ENCODE assay signal across 12 cellular contexts in the genomic region with DNA sequence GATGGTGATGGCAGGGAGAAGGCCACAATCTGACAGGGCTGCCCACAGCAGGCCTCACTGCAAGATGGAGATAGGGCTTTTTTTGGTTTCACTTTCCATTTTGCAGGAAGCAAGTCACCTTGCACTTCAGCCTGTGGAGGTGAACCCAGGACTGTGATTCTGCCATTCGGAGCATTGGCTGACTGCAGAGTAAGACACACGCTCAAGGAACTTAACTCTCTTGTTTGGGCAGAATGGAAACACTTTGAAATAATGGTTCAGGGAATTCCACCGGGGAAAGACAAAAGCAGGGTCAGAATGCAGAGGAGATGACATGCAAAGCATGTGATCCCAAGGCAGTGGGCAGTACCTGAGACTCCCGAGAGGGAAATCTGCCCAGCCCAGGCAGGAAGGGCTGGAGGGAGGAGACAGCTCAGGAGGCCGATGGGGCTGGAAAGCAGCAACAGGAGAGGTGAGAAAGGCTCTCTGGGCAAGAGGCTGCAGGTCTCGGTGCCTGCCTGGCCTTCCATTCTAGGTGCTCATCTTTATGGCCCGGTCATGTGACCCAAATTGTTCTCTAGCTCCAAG. TPM values are rescaled to one million over a fixed set of nuclear protein-coding genes. Genes with fewer than 3 reads are reported as not detected.
DNase-seq lines count a peak whose midpoint lies in the region; ATAC-seq and TF ChIP-seq lines count a peak whose summit lies in the region.
"Had no signal": no experiment of that assay in that cellular context is flagged by ENCODE, and none has a peak within 500 bp of the region (broad histone marks: within the 10 kb centered on the region; RNA-seq: fewer than 3 reads in every experiment).

No MANE protein-coding gene starts in this region.

- no peak overlapping the region for H3K9ac ChIP-seq in endodermal cell (ENCODE audit: extremely low read depth, low read length, poor library complexity, severe bottlenecking)

- peak overlapping the region; percentile 35 for H3K27ac Mint-ChIP-seq in activated CD4-positive, alpha-beta T cell treated with anti-CD3 and anti-CD28 coated beads, Interleukin-2, amount 10 ng/mL, durations not matched to agents 24 days and 14 days
- peak overlapping the region; percentile 3 for H3K27ac Mint-ChIP-seq in endodermal cell
- H3K27ac Mint-ChIP-seq: activated naive CD8-positive, alpha-beta T cell treated with anti-CD3 and anti-CD28 coated beads for 36 hours had no signal

- H3K4me3 Mint-ChIP-seq in activated CD4-positive, alpha-beta T cell treated with anti-CD3 and anti-CD28 coated beads, Interleukin-2, amount 10 ng/mL, durations not matched to agents 24 days and 14 days, result no peak overlapping the region
- no peak overlapping the region for H3K4me3 Mint-ChIP-seq in endodermal cell
- H3K4me3 Mint-ChIP-seq: activated naive CD8-positive, alpha-beta T cell treated with anti-CD3 and anti-CD28 coated beads for 36 hours had no signal

- H3K4me1 Mint-ChIP-seq in activated CD4-positive, alpha-beta T cell treated with anti-CD3 and anti-CD28 coated beads, Interleukin-2, amount 10 ng/mL, durations not matched to agents 24 days and 14 days, result peaks cover 8% of the 10 kb centered on the region
- peaks cover 32% of the 10 kb centered on the region for H3K4me1 Mint-ChIP-seq in endodermal cell

- H3K27me3 ChIP-seq in endodermal cell (ENCODE audit: control insufficient read depth, insufficient read depth, low read length, poor library complexity, severe bottlenecking) (no peaks in the 10 kb centered on the region), osteoblast (ENCODE audit: insufficient read depth, low read length) (no peaks in the 10 kb centered on the region), right atrium auricular region (no peaks in the 10 kb centered on the region), left ventricle myocardium inferior (ENCODE audit: low read depth) (peaks cover 22% of the 10 kb centered on the region)

- TF ChIP-seq CTCF in endodermal cell (conservative IDR thresholded peaks at IDR 0.05), result no peak
- no peak for TF ChIP-seq CTCF in osteoblast (IDR thresholded peaks at IDR 0.05; ENCODE audit: extremely low read depth, low read depth, low read length)
- TF ChIP-seq CTCF in right atrium auricular region (IDR thresholded peaks at IDR 0.05), result no peak
- no peak for TF ChIP-seq CTCF in left ventricle myocardium inferior (IDR thresholded peaks at IDR 0.05; ENCODE audit: borderline replicate concordance)

- peaks cover 9% of the 10 kb centered on the region for H3K27me3 Mint-ChIP-seq in activated CD4-positive, alpha-beta T cell treated with anti-CD3 and anti-CD28 coated beads, Interleukin-2, amount 10 ng/mL, durations not matched to agents 24 days and 14 days
- peaks cover 7% of the 10 kb centered on the region for H3K27me3 Mint-ChIP-seq in endodermal cell (ENCODE audit: insufficient read depth)

- WGBS in endodermal cell (ENCODE audit: insufficient coverage in 1 of 2, insufficient read length in 1 of 2), 2 experiments, result 70% methylated on average over 5 to 7 of the region's 7 CpGs

- H3K9me3 Mint-ChIP-seq in activated CD4-positive, alpha-beta T cell treated with anti-CD3 and anti-CD28 coated beads, Interleukin-2, amount 10 ng/mL, durations not matched to agents 24 days and 14 days, result peaks cover 24% of the 10 kb centered on the region
- H3K9me3 Mint-ChIP-seq in endodermal cell, result peaks cover 34% of the 10 kb centered on the region

- H3K4me1 ChIP-seq in endodermal cell (ENCODE audit: control insufficient read depth, insufficient read depth, low read length) (no peaks in the 10 kb centered on the region), osteoblast (ENCODE audit: insufficient read depth, low read length) (no peaks in the 10 kb centered on the region), right atrium auricular region (no peaks in the 10 kb centered on the region), left ventricle myocardium inferior (no peaks in the 10 kb centered on the region)

- H3K4me3 ChIP-seq in endodermal cell (ENCODE audit: low read length) (no peak overlapping the region), osteoblast (ENCODE audit: insufficient read depth, low read length) (no peak overlapping the region), right atrium auricular region (no peak overlapping the region), left ventricle myocardium inferior (no peak overlapping the region)

- peak; percentile 67 for DNase-seq in activated CD4-positive, alpha-beta T cell treated with anti-CD3 and anti-CD28 coated beads, Interleukin-2, amount 10 ng/mL, durations not matched to agents 24 days and 14 days
- no peak for DNase-seq in activated CD4-positive, alpha-beta T cell treated with anti-CD3 and anti-CD28 coated beads for 4 hours
- DNase-seq in NCI-H69 (lab: John Stamatoyannopoulos, UW) (peak; percentile 42), endodermal cell (peak; percentile 86), osteoblast (ENCODE audit: insufficient read length, low spot score, missing footprints) (peak; percentile 72), right atrium auricular region (ENCODE audit: low spot score) (no peak), left ventricle myocardium inferior (no peak)
- DNase-seq: activated naive CD8-positive, alpha-beta T cell treated with anti-CD3 and anti-CD28 coated beads for 36 hours; T1000 had no signal

- no peak overlapping the region for H3K27ac ChIP-seq in endodermal cell (ENCODE audit: low read depth, low read length)
- no peak overlapping the region for H3K27ac ChIP-seq in osteoblast (ENCODE audit: low read depth, low read length)
- H3K27ac ChIP-seq in right atrium auricular region, result no peak overlapping the region
- H3K27ac ChIP-seq in left ventricle myocardium inferior (replicated peaks), result no peak overlapping the region

- no peaks in the 10 kb centered on the region for H4K20me1 ChIP-seq in osteoblast (ENCODE audit: insufficient read depth, low read length)

- H3K9me3 ChIP-seq in endodermal cell (ENCODE audit: control insufficient read depth, low read length) (peaks cover 27% of the 10 kb centered on the region), osteoblast (ENCODE audit: low read depth, low read length) (no peaks in the 10 kb centered on the region), right atrium auricular region (no peaks in the 10 kb centered on the region), left ventricle myocardium inferior (replicated peaks) (no peaks in the 10 kb centered on the region)

- intact Hi-C loops in activated CD4-positive, alpha-beta T cell treated with anti-CD3 and anti-CD28 coated beads, Interleukin-2, amount 10 ng/mL, durations not matched to agents 24 days and 14 days (cut with micrococcal nuclease), result no loop called here
- intact Hi-C loops in left ventricle myocardium inferior (cut with micrococcal nuclease), result no loop called here

- H3K4me2 ChIP-seq in osteoblast (ENCODE audit: insufficient read depth, low read length), result peak overlapping the region; percentile 45

- no peaks in the 10 kb centered on the region for H3K79me2 ChIP-seq in osteoblast (ENCODE audit: insufficient read depth, low read length)

- peak overlapping the region; percentile 50 for H2AFZ ChIP-seq in osteoblast (ENCODE audit: low read length)

- H3K36me3 ChIP-seq in endodermal cell (ENCODE audit: control insufficient read depth, insufficient read depth, low read length) (no peaks in the 10 kb centered on the region), osteoblast (ENCODE audit: insufficient read depth, low read length) (no peaks in the 10 kb centered on the region), right atrium auricular region (no peaks in the 10 kb centered on the region), left ventricle myocardium inferior (no peaks in the 10 kb centered on the region)

- peaks cover 4% of the 10 kb centered on the region for H3K36me3 Mint-ChIP-seq in activated CD4-positive, alpha-beta T cell treated with anti-CD3 and anti-CD28 coated beads, Interleukin-2, amount 10 ng/mL, durations not matched to agents 24 days and 14 days (ENCODE audit: low read depth)
- peaks cover 22% of the 10 kb centered on the region for H3K36me3 Mint-ChIP-seq in endodermal cell (ENCODE audit: low read depth)
- H3K36me3 Mint-ChIP-seq: IgD-negative memory B cell had no signal

- no peak for ATAC-seq in HG02852 (IDR thresholded peaks at IDR 0.05; ENCODE audit: unreplicated experiment)

RNA-seq across cellular contexts. Expression of a gene that starts 58.7 kb away (rescaled TPM):
- not detected in 2 replicates for total RNA-seq in activated CD4-positive, alpha-beta T cell treated with anti-CD3 and anti-CD28 coated beads, Interleukin-2, amount 10 ng/mL, durations not matched to agents 24 days and 14 days
- total RNA-seq in endodermal cell (under 1 TPM; 0.29 to 0.42 TPM), osteoblast (under 0.01 TPM in 1 of 2 replicates, not detected in the other), right atrium auricular region (under 1 TPM; 0.52 to 0.67 TPM), left ventricle myocardium inferior (0.14 TPM)
- 5.3 TPM for polyA plus RNA-seq in endodermal cell (2013, experiment 1 of 2)
- polyA plus RNA-seq in endodermal cell (2013, experiment 2 of 2), result 4.7 TPM
- total RNA-seq: activated naive CD8-positive, alpha-beta T cell treated with anti-CD3 and anti-CD28 coated beads for 36 hours; NCI-H460 had no signal
- polyA plus RNA-seq: IgD-negative memory B cell had no signal

Comparison
In these comparisons a context has a peak if more than half of its experiments do, and no peak if none do; other contexts are left out.
1. DNase-seq: peak in activated CD4-positive, alpha-beta T cell treated with anti-CD3 and anti-CD28 coated beads, Interleukin-2, amount 10 ng/mL, durations not matched to agents 24 days and 14 days (single experiment), NCI-H69 (single experiment), endodermal cell (single experiment) and osteoblast (single experiment); none in activated CD4-positive, alpha-beta T cell treated with anti-CD3 and anti-CD28 coated beads for 4 hours (0 of 2), right atrium auricular region (single experiment) and left ventricle myocardium inferior (single experiment).